In genomic region chr4:127889903-127890302, GRCh38 we compare ENCODE assay signal across 24 cellular contexts. TPM values are rescaled to one million over a fixed set of nuclear protein-coding genes. Genes with fewer than 3 reads are reported as not detected.
DNase-seq lines count a peak whose midpoint lies in the region; ATAC-seq, FAIRE-seq and TF ChIP-seq lines count a peak whose summit lies in the region.
"Had no signal": no experiment of that assay in that cellular context is flagged by ENCODE, and none has a peak within 500 bp of the region (broad histone marks: within the 10 kb centered on the region; RNA-seq: fewer than 3 reads in every experiment).

No MANE protein-coding gene starts in this region.

- POLR2A ChIA-PET in K562 (lab: Yijun Ruan, JAX), result interaction anchor here (1.3 to 1.8 kb wide), 2 partner anchors 9 to 108 kb away, joined by 4 to 12 read pairs; partner anchors contain the start of genes HSPA4L and PLK4

- H3K23ac ChIP-seq in mesenchymal stem cell (ENCODE audit: low read length in 2 of 2), result no peak overlapping the region

- FAIRE-seq in GM18507 (lab: Jason Lieb, UNC) (peak; percentile 46), K562 (lab: Jason Lieb, UNC) (no peak)

- H3K9me3 Mint-ChIP-seq in HFFc6, result no peaks in the 10 kb centered on the region
- H3K9me3 Mint-ChIP-seq: CD4-positive, alpha-beta T cell; dendritic cell treated with granulocyte-macrophage colony-stimulating factor and Interleukin-4, amounts not matched to agents 40 ng/mL and 50 ng/mL, for 4 days; neural progenitor cell; T-helper 2 cell treated with Interferon-gamma antibody and Interleukin-4, amounts not matched to agents 5 μg/mL and 100 μg/mL, for 36 hours had no signal

- H3K4ac ChIP-seq in mesenchymal stem cell (ENCODE audit: low read depth in 1 of 2, low read length in 2 of 2), result no peak overlapping the region

- no peak for TF ChIP-seq POLR2A in K562 (conservative IDR thresholded peaks at IDR 0.05)

- no peak overlapping the region for H3K9ac ChIP-seq in K562 (ENCODE audit: insufficient read depth in 1 of 2, low read depth in 2 of 2, low read length in 2 of 2)
- H3K9ac ChIP-seq in mesenchymal stem cell (ENCODE audit: low read length), result peak overlapping the region; percentile 63
- H3K9ac ChIP-seq: neural progenitor cell had no signal

- H3K36me3 ChIP-seq in K562 (ENCODE audit: control insufficient read depth, insufficient read depth, low read length), result peaks cover 83% of the 10 kb centered on the region
- H3K36me3 ChIP-seq in mesenchymal stem cell (ENCODE audit: control insufficient read depth in 1 of 2, insufficient read depth in 2 of 2, low read depth in 1 of 2, low read length in 2 of 2), result peaks cover 0 to 19% of the 10 kb centered on the region in 2 experiments
- H3K36me3 ChIP-seq: sigmoid colon, tibial artery had no signal

- H2BK15ac ChIP-seq in mesenchymal stem cell (ENCODE audit: low read depth, poor library complexity, severe bottlenecking), result no peak overlapping the region

- intact Hi-C loops in K562 (cut with micrococcal nuclease), result loop anchor here (10.0 kb wide), 1 partner anchor 175 kb away; the partner anchor contains the start of gene LARP1B

- ATAC-seq in K562, result peak; percentile 38
- ATAC-seq in HG03354 (IDR thresholded peaks at IDR 0.05; ENCODE audit: poor library complexity, severe bottlenecking, unreplicated experiment), result no peak
- ATAC-seq: left cardiac atrium had no signal

- no peak overlapping the region for H2AFZ ChIP-seq in K562 (ENCODE audit: low read depth, low read length)
- H2AFZ ChIP-seq in mesenchymal stem cell (ENCODE audit: low read depth, low read length), result no peak overlapping the region
- H2AFZ ChIP-seq: neural progenitor cell had no signal

- no peak overlapping the region for H4K91ac ChIP-seq in mesenchymal stem cell (ENCODE audit: low read length)

- H3K9me3 ChIP-seq in K562 (replicated peaks; ENCODE audit: control insufficient read depth, insufficient read depth, low read depth, low read length) (no peaks in the 10 kb centered on the region), mesenchymal stem cell (ENCODE audit: control insufficient read depth, low read length) (no peaks in the 10 kb centered on the region)
- H3K9me3 ChIP-seq: esophagus squamous epithelium, sigmoid colon, stomach, tibial artery had no signal

- no peaks in the 10 kb centered on the region for H3K27me3 Mint-ChIP-seq in HFFc6 (ENCODE audit: insufficient read depth)
- H3K27me3 Mint-ChIP-seq: CD4-positive, alpha-beta T cell; dendritic cell treated with granulocyte-macrophage colony-stimulating factor and Interleukin-4, amounts not matched to agents 40 ng/mL and 50 ng/mL, for 4 days had no signal

- H3K4me3 Mint-ChIP-seq in HFFc6, result peak overlapping the region; percentile 52; the same call in 1 of the 2 replicates
- H3K4me3 Mint-ChIP-seq: CD4-positive, alpha-beta T cell; dendritic cell treated with granulocyte-macrophage colony-stimulating factor and Interleukin-4, amounts not matched to agents 40 ng/mL and 50 ng/mL, for 4 days; neural progenitor cell; T-helper 2 cell treated with Interferon-gamma antibody and Interleukin-4, amounts not matched to agents 5 μg/mL and 100 μg/mL, for 36 hours had no signal

- in situ Hi-C loops in K562 (cut with MboI) (no loop called here), GM13976 (cut with MboI; ENCODE audit: low sequenced_read_pairs, unreplicated experiment) (no loop called here)

- peaks cover 11% of the 10 kb centered on the region; the same call in 1 of the 2 replicates for H3K36me3 Mint-ChIP-seq in HFFc6 (ENCODE audit: low read depth)

- H2BK5ac ChIP-seq in mesenchymal stem cell (ENCODE audit: low read depth, low read length, poor library complexity, severe bottlenecking), result no peak overlapping the region

- no peak for TF ChIP-seq EP300 in K562 (IDR thresholded peaks at IDR 0.05; ENCODE audit: low read length)

- peaks cover 34% of the 10 kb centered on the region for H3K4me1 Mint-ChIP-seq in HFFc6 (ENCODE audit: low read depth)

- CTCF ChIA-PET in K562 (lab: Yijun Ruan, JAX; ENCODE audit: low intra/inter-chr PET ratio), result no interaction called here

- no peak overlapping the region for H4K8ac ChIP-seq in mesenchymal stem cell (ENCODE audit: low read length)

- H3K27me3 ChIP-seq in K562 (ENCODE audit: control insufficient read depth in 2 of 2, insufficient read depth in 2 of 2, low read length in 2 of 2) (no peaks in the 10 kb centered on the region), mesenchymal stem cell (ENCODE audit: control insufficient read depth in 1 of 2, insufficient read depth in 1 of 2, low read length in 2 of 2) (no peaks in the 10 kb centered on the region)
- H3K27me3 ChIP-seq: esophagus squamous epithelium, neural progenitor cell, sigmoid colon, stomach, tibial artery had no signal

- no peak overlapping the region for H3K4me2 ChIP-seq in K562 (ENCODE audit: insufficient read depth, low read length)
- no peak overlapping the region for H3K4me2 ChIP-seq in mesenchymal stem cell (ENCODE audit: low read length, poor library complexity, severe bottlenecking)
- H3K4me2 ChIP-seq: neural progenitor cell had no signal

- no peaks in the 10 kb centered on the region for H3K9me1 ChIP-seq in K562 (ENCODE audit: control insufficient read depth, insufficient read depth, low read length)

- DNase-seq in GM18507 (ENCODE audit: extremely low spot score, insufficient read length, low read depth) (no peak), HFFc6 (no peak), K562 (ENCODE audit: extremely low read depth in 1 of 4, low spot score in 3 of 4) (no peak), mesenchymal stem cell (no peak), OCI-M1 (lab: John Stamatoyannopoulos, UW) (no peak), GM13976 (ENCODE audit: low spot score) (no peak)
- DNase-seq: activated CD4-positive, alpha-beta T cell treated with anti-CD3 and anti-CD28 coated beads for 48 hours; activated naive CD4-positive, alpha-beta T cell treated with Interleukin-2 at 50 U/mL for 16 hours; activated T-cell treated with anti-CD3 and anti-CD28 coated beads, Interleukin-2, amount 50 U/mL, for 48 hours; amniotic stem cell; caudate nucleus; CD4-positive, alpha-beta T cell; esophagus squamous epithelium; left cardiac atrium; mammary epithelial cell; NCI-H1436 treated with DMSO at 0.1 percent for 48 hours; sigmoid colon; stimulated activated CD4-positive, alpha-beta T cell treated with anti-CD3 and anti-CD28 coated beads, Interleukin-15, amount 100 ng/mL, for 24 hours; stomach; tibial artery had no signal

- WGBS in K562 (ENCODE audit: insufficient coverage, low coverage, missing lambda C conversion rate), result 58% methylated on average over 3 of the region's 3 CpGs
- 82% methylated on average over 2 of the region's 3 CpGs for WGBS in mesenchymal stem cell

- no peak overlapping the region for H3K14ac ChIP-seq in mesenchymal stem cell (ENCODE audit: low read length in 2 of 2)

- no peak overlapping the region for H3K27ac ChIP-seq in K562 (ENCODE audit: extremely low read depth, low read depth, low read length)
- no peak overlapping the region for H3K27ac ChIP-seq in mesenchymal stem cell (ENCODE audit: low read length, poor library complexity, severe bottlenecking)
- H3K27ac ChIP-seq: esophagus squamous epithelium, neural progenitor cell, sigmoid colon, stomach, tibial artery had no signal

- H3K4me3 ChIP-seq in K562, result no peak overlapping the region
- peak overlapping the region in 1 of 2 experiments; percentile 19 for H3K4me3 ChIP-seq in mesenchymal stem cell (ENCODE audit: insufficient read depth in 1 of 2, low read depth in 1 of 2, low read length in 2 of 2)
- H3K4me3 ChIP-seq: esophagus squamous epithelium, neural progenitor cell, sigmoid colon, stomach, tibial artery had no signal

- no TSS peak for BruUV-seq in K562 (replicated peaks; lab: Mats Ljungman, UMichigan)

- no peak overlapping the region for H2AK5ac ChIP-seq in mesenchymal stem cell (ENCODE audit: low read length, severe bottlenecking)

- peak overlapping the region; percentile 62 for H3K27ac Mint-ChIP-seq in HFFc6
- H3K27ac Mint-ChIP-seq: CD4-positive, alpha-beta T cell; dendritic cell treated with granulocyte-macrophage colony-stimulating factor and Interleukin-4, amounts not matched to agents 40 ng/mL and 50 ng/mL, for 4 days; neural progenitor cell had no signal

- H3K4me1 ChIP-seq in K562 (replicated peaks in 1 of 2; ENCODE audit: control insufficient read depth in 2 of 2, insufficient read depth in 2 of 2, low read length in 2 of 2) (no peaks in the 10 kb centered on the region), mesenchymal stem cell (ENCODE audit: control insufficient read depth, insufficient read depth, low read depth, low read length) (no peaks in the 10 kb centered on the region)
- H3K4me1 ChIP-seq: esophagus squamous epithelium, neural progenitor cell, sigmoid colon, stomach, tibial artery had no signal

- H3K79me2 ChIP-seq in K562 (ENCODE audit: control insufficient read depth, insufficient read depth, low read length), result peaks cover 28% of the 10 kb centered on the region

- H2BK12ac ChIP-seq in mesenchymal stem cell (ENCODE audit: low read length in 2 of 2), result no peak overlapping the region

- TF ChIP-seq CTCF in HFFc6 (IDR thresholded peaks at IDR 0.05), result no peak
- TF ChIP-seq CTCF in K562 (IDR thresholded peaks at IDR 0.05 in 2 of 3, conservative IDR thresholded peaks at IDR 0.05 in 1 of 3; ENCODE audit: insufficient read depth in 2 of 3, low read depth in 1 of 3, low read length in 3 of 3), result no peak
- TF ChIP-seq CTCF in GM13976 (IDR thresholded peaks at IDR 0.05; ENCODE audit: borderline replicate concordance, control extremely low read depth, extremely low read depth, insufficient read depth, missing control alignments), result no peak

- no peaks in the 10 kb centered on the region for H4K20me1 ChIP-seq in K562 (replicated peaks; ENCODE audit: control insufficient read depth, insufficient read depth, low read length)

- no peak for TF ChIP-seq RAD21 in K562 (CRISPR knock-in tag; conservative IDR thresholded peaks at IDR 0.05 in 1 of 2, IDR thresholded peaks at IDR 0.05 in 1 of 2)

- H3K18ac ChIP-seq in mesenchymal stem cell (ENCODE audit: low read depth in 1 of 2, low read length in 2 of 2), result no peak overlapping the region

- H3K79me1 ChIP-seq in mesenchymal stem cell (replicated peaks; ENCODE audit: low read length, poor library complexity, severe bottlenecking), result peaks cover 7% of the 10 kb centered on the region

- H2BK120ac ChIP-seq in mesenchymal stem cell (ENCODE audit: low read depth, low read length), result no peak overlapping the region

RNA-seq across cellular contexts. Expression of gene PLK4, which starts 9.2 kb away (rescaled TPM):
- 10 to 100 TPM in 5 of 6 experiments, 1 to 10 TPM in 1; 5.8 to 17.8 (median 14.7) TPM for total RNA-seq in HFFc6 (2021; fragmentation: NEBNext Ultra II Directional; extraction: Animal tissue kit (Norgen Biotek cat#: 25700))
- 40.2 and 172 TPM in 2 replicates for total RNA-seq in K562 (2011; cell fraction: chromatin; rRNA removed; ENCODE audit: low replicate concordance)
- 22.8 and 32.2 TPM in 2 replicates for total RNA-seq in K562 (2011; cell fraction: nucleolus; rRNA removed)
- total RNA-seq in K562 (2011; cell fraction: nucleoplasm; rRNA removed), result 38.0 and 43.7 TPM in 2 replicates
- 48.7 and 54.3 TPM in 2 replicates for total RNA-seq in K562 (2014; rRNA removed)
- 55.0 and 60.6 TPM in 2 replicates for total RNA-seq in K562 (2014; rRNA removed; fragmentation: Illumina TruSeq; extraction: Trizol)
- total RNA-seq in K562 (2015; rRNA removed; fragmentation: Illumina TruSeq; extraction: Trizol), result 49.1 and 53.6 TPM in 2 replicates
- total RNA-seq in K562 (2021), result 41.3 and 46.8 TPM in 2 replicates
- polyA plus RNA-seq in K562 (2011; rRNA removed), result 75.0 and 95.3 TPM in 2 replicates
- 13.9 and 28.8 TPM in 2 replicates for polyA plus RNA-seq in K562 (2011; cell fraction: cytosol; rRNA removed)
- 113 and 177 TPM in 2 replicates for polyA plus RNA-seq in K562 (2011; cell fraction: nucleus; rRNA removed)
- 24.9 and 27.7 TPM in 2 replicates for polyA plus RNA-seq in K562 (2012)
- polyA plus RNA-seq in K562 (2014; fragmentation: Illumina TruSeq; extraction: Trizol), result 56.8 and 61.7 TPM in 2 replicates
- polyA plus RNA-seq in K562 (2014; fragmentation: Nextera tagmentation; extraction: Ambion mirVana), result 10 to 100 TPM; 16.2 to 27.4 TPM
- 72.0 and 93.8 TPM in 2 replicates for polyA plus RNA-seq in K562 (2014; rRNA removed)
- polyA minus RNA-seq in K562 (2011; rRNA and poly(A)+ RNA removed), result 70.6 and 87.8 TPM in 2 replicates
- polyA minus RNA-seq in K562 (2011; cell fraction: cytosol; rRNA and poly(A)+ RNA removed), result 17.6 and 19.2 TPM in 2 replicates
- 45.9 and 88.3 TPM in 2 replicates for polyA minus RNA-seq in K562 (2011; cell fraction: nucleus; rRNA and poly(A)+ RNA removed)
- polyA plus RNA-seq in mesenchymal stem cell (2013, experiment 1 of 2), result 2.7 TPM
- 2.9 TPM for polyA plus RNA-seq in mesenchymal stem cell (2013, experiment 2 of 2)
